ENCODE assay signal across 8 cellular contexts in genomic region chr5:172479034-172479783, GRCh38. TPM values are rescaled to one million over a fixed set of nuclear protein-coding genes. Genes with fewer than 3 reads are reported as not detected.
DNase-seq lines count a peak whose midpoint lies in the region; ATAC-seq and TF ChIP-seq lines count a peak whose summit lies in the region.

No MANE protein-coding gene starts in this region.

- DNase-seq in DMS79 treated with DMSO at 0.1 percent for 48 hours (lab: John Stamatoyannopoulos, UW) (peak; percentile 48), HFFc6 (peak; percentile 81), NCI-H1694 (lab: John Stamatoyannopoulos, UW) (peak; percentile 72), T-helper 9 cell (peak; percentile 18), hypothalamus (lab: John Stamatoyannopoulos, UW) (peak in 45 of 51 donors; percentile 9 to 86 (median 63)), gastrocnemius medialis (peak; percentile 70 to 77)

- no peak for TF ChIP-seq POLR2A in gastrocnemius medialis (IDR thresholded peaks at IDR 0.05)

- no peaks in the 10 kb centered on the region for H3K27me3 ChIP-seq in gastrocnemius medialis

- peaks cover 11% of the 10 kb centered on the region for H3K27me3 Mint-ChIP-seq in HFFc6 (ENCODE audit: insufficient read depth)
- H3K27me3 Mint-ChIP-seq in brain, result peaks cover 2% of the 10 kb centered on the region

- H3K36me3 Mint-ChIP-seq in HFFc6 (ENCODE audit: low read depth) (no peaks in the 10 kb centered on the region), brain (no peaks in the 10 kb centered on the region)

- in situ Hi-C loops in gastrocnemius medialis (cut with MboI; ENCODE audit: low sequenced_read_pairs in 4 of 4), result loop anchor here in 3 of 4 donors (5.0 to 10.0 kb wide), 2 partner anchors 218 to 446 kb away; no protein-coding TSS in a partner anchor

- peak; percentile 90 for TF ChIP-seq CTCF in HFFc6 (IDR thresholded peaks at IDR 0.05)
- TF ChIP-seq CTCF in brain (conservative IDR thresholded peaks at IDR 0.05), result peak; percentile 99
- TF ChIP-seq CTCF in gastrocnemius medialis (IDR thresholded peaks at IDR 0.05 in 4 of 5, conservative IDR thresholded peaks at IDR 0.05 in 1 of 5), result peak; percentile 79 to 95 (median 83)

- no peak overlapping the region for H3K27ac Mint-ChIP-seq in HFFc6
- peak overlapping the region in 3 of 5 experiments; percentile 44 to 91 (median 78) for H3K27ac Mint-ChIP-seq in brain

- H3K9me3 Mint-ChIP-seq in HFFc6 (no peaks in the 10 kb centered on the region), brain (peaks cover 0 to 3% (median 0%) of the 10 kb centered on the region in 5 experiments)

- H3K4me1 ChIP-seq in gastrocnemius medialis, result peaks cover 0 to 4% of the 10 kb centered on the region in 2 donors

- H3K4me3 Mint-ChIP-seq in HFFc6 (no peak overlapping the region), brain (no peak overlapping the region)

- intact Hi-C loops in gastrocnemius medialis (cut with DNase I; ENCODE audit: low total_unique reads), result loop anchor here (1.0 to 2.0 kb wide), 2 partner anchors 162 to 218 kb away; partner anchors contain the start of gene NEURL1B

- H3K27ac ChIP-seq in gastrocnemius medialis, result peak overlapping the region; percentile 45 to 75 (median 64)

- peak overlapping the region in 1 of 4 donors; percentile 13 for H3K4me3 ChIP-seq in gastrocnemius medialis

- ATAC-seq in gastrocnemius medialis (peak; percentile 95 to 98), GM21367 (IDR thresholded peaks at IDR 0.05; ENCODE audit: unreplicated experiment) (no peak)

- H3K36me3 ChIP-seq in gastrocnemius medialis, result no peaks in the 10 kb centered on the region

- H3K9me3 ChIP-seq in gastrocnemius medialis, result no peaks in the 10 kb centered on the region

- no peaks in the 10 kb centered on the region for H3K4me1 Mint-ChIP-seq in HFFc6 (ENCODE audit: low read depth)
- peaks cover 5% of the 10 kb centered on the region for H3K4me1 Mint-ChIP-seq in brain

RNA-seq across cellular contexts. Expression of gene SH3PXD2B, which starts 24.9 kb away (rescaled TPM):
- total RNA-seq in HFFc6 (2021; fragmentation: NEBNext Ultra II Directional; extraction: Animal tissue kit (Norgen Biotek cat#: 25700)), result 10 to 100 TPM; 12.4 to 28.4 (median 24.3) TPM
- polyA plus RNA-seq in brain (ENCODE audit: insufficient read depth, low read depth, low replicate concordance), result 16.3 TPM
- 10 to 100 TPM in 1 of 4 donors, 1 to 10 TPM in 3; 2.7 to 10.2 (median 4.2) TPM for total RNA-seq in gastrocnemius medialis

Comparison
In these comparisons a context has a peak if more than half of its experiments do, and no peak if none do; other contexts are left out.
1. DNase-seq: peak in every context shown above with its lines; median percentile 81 in HFFc6; 74 in gastrocnemius medialis; 72 in NCI-H1694; 63 in hypothalamus; 48 in DMS79 treated with DMSO at 0.1 percent for 48 hours; 18 in T-helper 9 cell.